ENCODE assay signal across 17 cellular contexts in the genomic region with DNA sequence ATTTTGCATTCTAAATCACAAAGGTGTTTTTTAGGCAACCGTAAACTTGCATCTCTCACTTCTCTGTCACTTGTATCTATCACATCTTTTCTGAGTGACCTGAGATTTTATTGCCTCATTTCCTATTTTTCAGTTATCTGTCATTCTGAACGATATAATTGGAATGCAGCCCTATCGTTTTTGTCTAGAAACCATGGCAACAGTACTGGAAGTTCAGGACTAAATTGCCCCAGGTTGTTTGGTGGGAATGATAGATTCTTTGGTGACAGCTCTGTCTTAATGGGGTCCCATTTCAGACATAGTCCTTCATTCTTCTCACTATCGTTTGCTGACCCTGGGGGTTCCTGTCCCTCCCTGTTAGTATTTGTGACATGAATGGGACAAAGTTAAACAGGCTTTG.
DNase-seq lines count a peak whose midpoint lies in the region; TF ChIP-seq lines count a peak whose summit lies in the region.
"Had no signal": no experiment of that assay in that cellular context is flagged by ENCODE, and none has a peak within 500 bp of the region (broad histone marks: within the 10 kb centered on the region; RNA-seq: fewer than 3 reads in every experiment).

No MANE protein-coding gene starts in this region.

- H3K9me3 Mint-ChIP-seq in endodermal cell = peaks cover 11% of the 10 kb centered on the region

- H2BK120ac ChIP-seq in trophoblast cell (ENCODE audit: insufficient read depth, low read length, poor library complexity) = no peak overlapping the region

- no peak overlapping the region for H3K4ac ChIP-seq in trophoblast cell (ENCODE audit: low read depth, low read length)

- H3K36me3 ChIP-seq in endodermal cell (ENCODE audit: control insufficient read depth, insufficient read depth, low read length) (no peaks in the 10 kb centered on the region), trophoblast cell (ENCODE audit: control insufficient read depth in 1 of 2, insufficient read depth in 2 of 2, low read length in 2 of 2) (peaks cover 0 to 3% of the 10 kb centered on the region in 2 experiments), ascending aorta (no peaks in the 10 kb centered on the region)

- no peak overlapping the region for H2AFZ ChIP-seq in trophoblast cell (ENCODE audit: insufficient read depth, low read length, poor library complexity)

- H3K4me3 Mint-ChIP-seq in endodermal cell = no peak overlapping the region
- H3K4me3 Mint-ChIP-seq: CD8-positive, alpha-beta memory T cell; IgD-negative memory B cell had no signal

- peaks cover 28% of the 10 kb centered on the region for H3K79me1 ChIP-seq in trophoblast cell (ENCODE audit: low read length)

- peak overlapping the region; percentile 19 for H3K4me3 ChIP-seq in endodermal cell (ENCODE audit: low read length)
- no peak overlapping the region for H3K4me3 ChIP-seq in trophoblast cell (ENCODE audit: low read depth, low read length)
- H3K4me3 ChIP-seq in ascending aorta = no peak overlapping the region

- H3K9ac ChIP-seq in endodermal cell (ENCODE audit: extremely low read depth, low read length, poor library complexity, severe bottlenecking) (no peak overlapping the region), trophoblast cell (ENCODE audit: low read length) (no peak overlapping the region)

- H3K14ac ChIP-seq in trophoblast cell (ENCODE audit: low read length) = no peak overlapping the region

- H3K4me2 ChIP-seq in trophoblast cell (ENCODE audit: low read length) = peak overlapping the region; percentile 20

- no peaks in the 10 kb centered on the region for H3K4me1 ChIP-seq in endodermal cell (ENCODE audit: control insufficient read depth, insufficient read depth, low read length)
- H3K4me1 ChIP-seq in trophoblast cell (ENCODE audit: control insufficient read depth in 1 of 2, insufficient read depth in 2 of 2, low read length in 2 of 2) = peaks cover 4 to 12% of the 10 kb centered on the region in 2 experiments
- peaks cover 0 to 8% of the 10 kb centered on the region in 2 donors for H3K4me1 ChIP-seq in ascending aorta

- no peak overlapping the region for H3K23ac ChIP-seq in trophoblast cell (ENCODE audit: low read length)

- TF ChIP-seq CTCF in endodermal cell (conservative IDR thresholded peaks at IDR 0.05) (no peak), ascending aorta (IDR thresholded peaks at IDR 0.05) (no peak)

- no peaks in the 10 kb centered on the region for H3K79me2 ChIP-seq in trophoblast cell (ENCODE audit: control insufficient read depth, insufficient read depth, low read length, poor library complexity)

- H3K4me1 Mint-ChIP-seq in endodermal cell = peaks cover 3% of the 10 kb centered on the region
- H3K4me1 Mint-ChIP-seq: CD8-positive, alpha-beta memory T cell; IgD-negative memory B cell had no signal

- no peak overlapping the region for H2AK5ac ChIP-seq in trophoblast cell (ENCODE audit: low read length)

- intact Hi-C loops in ascending aorta (cut with DNase I) = no loop called here

- no peaks in the 10 kb centered on the region for H3K27me3 Mint-ChIP-seq in endodermal cell (ENCODE audit: insufficient read depth)
- H3K27me3 Mint-ChIP-seq: CD8-positive, alpha-beta memory T cell; IgD-negative memory B cell had no signal

- H3K27me3 ChIP-seq in endodermal cell (ENCODE audit: control insufficient read depth, insufficient read depth, low read length, poor library complexity, severe bottlenecking) = no peaks in the 10 kb centered on the region
- no peaks in the 10 kb centered on the region for H3K27me3 ChIP-seq in trophoblast cell (ENCODE audit: insufficient read depth, low read length)
- H3K27me3 ChIP-seq in ascending aorta = no peaks in the 10 kb centered on the region

- no peak overlapping the region for H2BK12ac ChIP-seq in trophoblast cell (ENCODE audit: low read length)

- no peak overlapping the region for H3K18ac ChIP-seq in trophoblast cell (ENCODE audit: low read length)

- WGBS in endodermal cell (ENCODE audit: insufficient coverage in 1 of 2, insufficient read length in 1 of 2), 2 experiments = 70 to 82% methylated on average over 2 to 4 of the region's 4 CpGs
- WGBS in trophoblast cell (ENCODE audit: extremely low coverage, insufficient coverage, insufficient read length) = no CpG with 5 or more reads among the region's 4 CpGs

- H4K8ac ChIP-seq in trophoblast cell (ENCODE audit: low read depth, low read length) = no peak overlapping the region

- H4K91ac ChIP-seq in trophoblast cell (ENCODE audit: low read depth, low read length) = no peak overlapping the region

- DNase-seq in COLO829 (ENCODE audit: low spot score) = peak; percentile 33
- DNase-seq in NCI-H146 treated with DMSO at 0.1 percent for 48 hours (lab: John Stamatoyannopoulos, UW; ENCODE audit: unreplicated experiment) = peak; percentile 4
- DNase-seq in endodermal cell = no peak
- peak; percentile 55 to 96 for DNase-seq in trophoblast cell
- no peak for DNase-seq in activated CD4-positive, alpha-beta T cell treated with anti-CD3 and anti-CD28 coated beads for 48 hours
- no peak for DNase-seq in GM03348 (ENCODE audit: low spot score)
- no peak for DNase-seq in ascending aorta (ENCODE audit: low spot score in 2 of 2)
- DNase-seq: CD8-positive, alpha-beta memory T cell; GDM1; Karpas-422; NCI-H187; NCI-H774; NK-92 treated with Interleukin-12 subunit alpha and Interleukin-12 subunit beta, amount 100 ng/mL, for 24 hours; Right ventricle myocardium superior; SW 1271 had no signal

- H2BK5ac ChIP-seq in trophoblast cell (ENCODE audit: low read depth, low read length, poor library complexity) = no peak overlapping the region

- peak overlapping the region; percentile 60 for H3K27ac ChIP-seq in endodermal cell (ENCODE audit: low read depth, low read length)
- H3K27ac ChIP-seq in trophoblast cell (ENCODE audit: low read depth, low read length) = peak overlapping the region; percentile 34
- H3K27ac ChIP-seq in ascending aorta = no peak overlapping the region
- H3K27ac ChIP-seq: C4-2B had no signal

- H3K9me3 ChIP-seq in endodermal cell (ENCODE audit: control insufficient read depth, low read length) = peaks cover 21% of the 10 kb centered on the region
- no peaks in the 10 kb centered on the region for H3K9me3 ChIP-seq in trophoblast cell (ENCODE audit: insufficient read depth, low read depth, low read length)
- peaks cover 0 to 11% of the 10 kb centered on the region in 2 donors for H3K9me3 ChIP-seq in ascending aorta

- H3K27ac Mint-ChIP-seq in endodermal cell = no peak overlapping the region
- H3K27ac Mint-ChIP-seq: CD8-positive, alpha-beta memory T cell; IgD-negative memory B cell had no signal

- H4K12ac ChIP-seq in trophoblast cell (ENCODE audit: low read depth, low read length) = no peak overlapping the region

- H3K36me3 Mint-ChIP-seq in endodermal cell (ENCODE audit: low read depth) = no peaks in the 10 kb centered on the region
- H3K36me3 Mint-ChIP-seq: IgD-negative memory B cell had no signal

Comparison
In these comparisons a context has a peak if more than half of its experiments do, and no peak if none do; other contexts are left out.
1. DNase-seq: peak in COLO829 (single experiment), NCI-H146 treated with DMSO at 0.1 percent for 48 hours (single experiment) and trophoblast cell (2 of 2); none in endodermal cell (single experiment), activated CD4-positive, alpha-beta T cell treated with anti-CD3 and anti-CD28 coated beads for 48 hours (single experiment), GM03348 (single experiment) and ascending aorta (0 of 2).
2. H3K27ac ChIP-seq: peak in endodermal cell (single experiment) and trophoblast cell (single experiment); none in ascending aorta (0 of 2).